Comparison of ENCODE assay signal across 21 cellular contexts in the genomic region with DNA sequence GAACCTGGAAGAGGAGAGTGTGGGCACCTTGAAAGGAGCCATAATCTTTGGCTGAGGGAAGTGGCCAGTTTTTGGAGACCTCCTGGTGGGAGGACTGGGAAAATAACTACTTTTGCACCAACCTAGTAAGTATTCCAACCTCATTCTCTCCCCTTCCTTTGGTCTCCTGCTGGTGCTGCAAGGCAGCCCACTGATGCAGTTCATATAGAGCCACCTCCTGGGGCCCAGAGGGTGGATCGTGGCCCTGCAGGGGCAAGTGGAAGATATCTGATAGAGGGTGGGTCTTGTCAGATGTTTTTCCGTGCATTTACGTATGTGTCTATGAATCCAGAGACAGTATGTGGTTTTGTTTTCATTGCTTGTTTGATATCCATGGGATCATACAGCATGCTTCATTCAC.
DNase-seq lines count a peak whose midpoint lies in the region; ATAC-seq and TF ChIP-seq lines count a peak whose summit lies in the region.
"Had no signal": no experiment of that assay in that cellular context is flagged by ENCODE, and none has a peak within 500 bp of the region (broad histone marks: within the 10 kb centered on the region; RNA-seq: fewer than 3 reads in every experiment).

No MANE protein-coding gene starts in this region.

- H3K4ac ChIP-seq in IMR-90 (ENCODE audit: low read depth, low read length): peak overlapping the region; percentile 97

- peaks cover 39% of the 10 kb centered on the region for H3K9me1 ChIP-seq in IMR-90 (ENCODE audit: insufficient read depth, low read length)

- peaks cover 3 to 26% of the 10 kb centered on the region in 2 experiments; a peak in 3 of 4 replicates for H3K79me1 ChIP-seq in IMR-90 (ENCODE audit: low read depth in 1 of 2, low read length in 2 of 2)

- POLR2A ChIA-PET in IMR-90 (lab: Charles Lee; ENCODE audit: unreplicated experiment): no interaction called here

- H3K56ac ChIP-seq in IMR-90 (ENCODE audit: extremely low read depth, insufficient read depth, low read length): no peak overlapping the region; the same call in 1 of the 2 replicates

- peak overlapping the region; percentile 95 for H2BK15ac ChIP-seq in IMR-90 (ENCODE audit: low read depth, low read length)

- no peak for TF ChIP-seq CTCF in IMR-90 (conservative IDR thresholded peaks at IDR 0.05; ENCODE audit: low read depth, low read length)
- no peak for TF ChIP-seq CTCF in lung (IDR thresholded peaks at IDR 0.05; ENCODE audit: control extremely low read depth, extremely low read depth)
- no peak for TF ChIP-seq CTCF in upper lobe of right lung (IDR thresholded peaks at IDR 0.05)

- peak overlapping the region; percentile 98 for H2BK120ac ChIP-seq in IMR-90 (ENCODE audit: low read depth, low read length)

- WGBS in IMR-90 (ENCODE audit: extremely low coverage in 2 of 2, insufficient read length in 1 of 2), 2 experiments: no CpG with 5 or more reads among the region's 3 CpGs
- WGBS in lung, 2 donors: 96% methylated on average over 3 of the region's 3 CpGs

- H4K8ac ChIP-seq in IMR-90 (ENCODE audit: low read depth in 2 of 2, low read length in 2 of 2): peak overlapping the region; percentile 78 to 97; a peak in 3 of 4 replicates

- peak overlapping the region; percentile 69; the same call in 1 of the 2 replicates for H3K23ac ChIP-seq in IMR-90 (ENCODE audit: low read depth, low read length)

- intact Hi-C loops in IMR-90 (cut with micrococcal nuclease): loop anchor here (5.0 to 10.0 kb wide), 3 partner anchors 105 to 228 kb away; partner anchors contain the start of gene PITX1
- intact Hi-C loops in upper lobe of right lung (cut with DNase I): no loop called here

- CTCF ChIA-PET in IMR-90 (lab: Yijun Ruan, JAX): interaction anchor here (0.8 to 2.4 kb wide), 2 partner anchors 12 to 57 kb away, joined by 3 to 9 read pairs; no protein-coding TSS in a partner anchor

- H2BK5ac ChIP-seq in IMR-90 (ENCODE audit: low read depth, low read length, poor library complexity, severe bottlenecking): no peak overlapping the region

- TF ChIP-seq POLR2A in IMR-90 (IDR thresholded peaks at IDR 0.05; ENCODE audit: low read depth, low read length): no peak

- H3K4me3 ChIP-seq in IMR-90 (ENCODE audit: insufficient read depth, low read depth, low read length) (no peak overlapping the region), lung (no peak overlapping the region), upper lobe of right lung (no peak overlapping the region)
- H3K4me3 ChIP-seq: GM12878, GM23248, HAP-1, Peyer's patch had no signal

- no peak overlapping the region for H2AFZ ChIP-seq in IMR-90 (replicated peaks; ENCODE audit: low read length, poor library complexity)
- H2AFZ ChIP-seq: GM23248 had no signal

- H3K4me2 ChIP-seq in IMR-90 (ENCODE audit: low read depth, low read length): no peak overlapping the region
- H3K4me2 ChIP-seq: KMS-11 had no signal

- peak overlapping the region; percentile 84 for H3K18ac ChIP-seq in IMR-90 (ENCODE audit: low read depth, low read length)

- no peak overlapping the region for H3K9ac ChIP-seq in IMR-90 (ENCODE audit: low read depth, low read length)
- H3K9ac ChIP-seq: GM23248, KMS-11 had no signal

- H3K9me3 ChIP-seq in IMR-90 (ENCODE audit: control insufficient read depth, insufficient read depth, low read length) (peaks cover 5% of the 10 kb centered on the region; the same call in 1 of the 2 replicates), lung (ENCODE audit: control insufficient read depth in 2 of 2, insufficient read depth in 1 of 2, low read length in 1 of 2) (no peaks in the 10 kb centered on the region), upper lobe of right lung (peaks cover 10% of the 10 kb centered on the region)
- H3K9me3 ChIP-seq: HAP-1, Peyer's patch had no signal

- no peak for DNase-seq in IMR-90
- DNase-seq in activated CD8-positive, alpha-beta memory T cell treated with anti-CD3 and anti-CD28 coated beads, Interleukin-2, amount 50 U/mL, for 48 hours: peak; percentile 8
- DNase-seq in lung (ENCODE audit: low spot score): peak; percentile 18
- DNase-seq in upper lobe of right lung: peak; percentile 12
- DNase-seq in epidermal melanocyte (ENCODE audit: insufficient read length, low spot score): no peak
- DNase-seq in globus pallidus (ENCODE audit: low spot score): no peak
- DNase-seq: ACHN; C1 segment of cervical spinal cord; CD8-positive, alpha-beta T cell; DND-41; GM23248; NCI-H1092 treated with DMSO at 0.1 percent for 48 hours; NCI-H1436 treated with DMSO at 0.1 percent for 48 hours; NCI-H1930; NCI-H345; NCI-H82 had no signal

- ATAC-seq in IMR-90 (ENCODE audit: low read depth) (no peak), lung (ENCODE audit: insufficient read depth, low FRiP score) (no peak), upper lobe of right lung (no peak), GM21423 (IDR thresholded peaks at IDR 0.05; ENCODE audit: unreplicated experiment) (no peak)
- ATAC-seq: CD8-positive, alpha-beta T cell; GM12878 had no signal

- H3K27ac ChIP-seq in IMR-90 (ENCODE audit: insufficient read depth, low read length) (no peak overlapping the region), lung (ENCODE audit: low read depth in 1 of 2, low read length in 1 of 2) (no peak overlapping the region), upper lobe of right lung (no peak overlapping the region)
- H3K27ac ChIP-seq: GM23248, KMS-11, Peyer's patch had no signal

- no peaks in the 10 kb centered on the region for H3K27me3 ChIP-seq in IMR-90 (ENCODE audit: control insufficient read depth, insufficient read depth, low read length)
- H3K27me3 ChIP-seq in lung (ENCODE audit: control insufficient read depth, insufficient read depth): no peaks in the 10 kb centered on the region
- peaks cover 3% of the 10 kb centered on the region for H3K27me3 ChIP-seq in upper lobe of right lung
- H3K27me3 ChIP-seq: Peyer's patch had no signal

- H3K4me1 ChIP-seq in IMR-90 (ENCODE audit: control insufficient read depth, insufficient read depth, low read length) (peaks cover 38% of the 10 kb centered on the region), lung (ENCODE audit: control insufficient read depth in 2 of 2, insufficient read depth in 2 of 2, low read length in 2 of 2) (no peaks in the 10 kb centered on the region), upper lobe of right lung (peaks cover 8% of the 10 kb centered on the region)
- H3K4me1 ChIP-seq: HAP-1 had no signal

- H2AK9ac ChIP-seq in IMR-90 (replicated peaks; ENCODE audit: low read depth, low read length, poor library complexity): peak overlapping the region; percentile 18

- peak overlapping the region; percentile 93 for H4K91ac ChIP-seq in IMR-90 (ENCODE audit: insufficient read depth, low read depth, low read length)

- peak overlapping the region; percentile 73; the same call in 1 of the 2 replicates for H4K5ac ChIP-seq in IMR-90 (ENCODE audit: low read depth, low read length)

- H2BK20ac ChIP-seq in IMR-90 (ENCODE audit: low read depth, low read length): peak overlapping the region; percentile 97

- H4K20me1 ChIP-seq in IMR-90 (ENCODE audit: insufficient read depth, low read length): no peaks in the 10 kb centered on the region

- H3K14ac ChIP-seq in IMR-90 (replicated peaks; ENCODE audit: low read depth, low read length): peak overlapping the region; percentile 81

- no TSS peak for BruUV-seq in IMR-90 (replicated peaks; lab: Mats Ljungman, UMichigan)

- dilution Hi-C loops in IMR-90 (cut with HindIII; ENCODE audit: low sequenced_read_pairs, unreplicated experiment): no loop called here

- in situ Hi-C loops in IMR-90 (cut with MboI; ENCODE audit: low sequenced_read_pairs): no loop called here

- peak overlapping the region; percentile 98 for H2AK5ac ChIP-seq in IMR-90 (ENCODE audit: low read depth, low read length)

- H3K36me3 ChIP-seq in IMR-90 (ENCODE audit: control insufficient read depth, insufficient read depth, low read length): no peaks in the 10 kb centered on the region
- no peaks in the 10 kb centered on the region for H3K36me3 ChIP-seq in lung (ENCODE audit: control insufficient read depth in 2 of 2, insufficient read depth in 2 of 2, low read length in 2 of 2)
- no peaks in the 10 kb centered on the region for H3K36me3 ChIP-seq in upper lobe of right lung
- H3K36me3 ChIP-seq: HAP-1, Peyer's patch had no signal

- no peak for TF ChIP-seq RAD21 in IMR-90 (IDR thresholded peaks at IDR 0.05; ENCODE audit: low read length)

TF ChIP-seq in IMR-90, 13 proteins besides CTCF, POLR2A, EP300 and RAD21:
- TF ChIP-seq MAFK (IDR thresholded peaks at IDR 0.05; ENCODE audit: low read depth, low read length): no peak
- TF ChIP-seq RFX5 (IDR thresholded peaks at IDR 0.05; ENCODE audit: low read depth, low read length): no peak
- TF ChIP-seq FOS (IDR thresholded peaks at IDR 0.05; ENCODE audit: low read depth, low read length): no peak
TF ChIP-seq in IMR-90: peak in this region for 0.

Comparison
In these comparisons a context has a peak if more than half of its experiments do, and no peak if none do; other contexts are left out.
1. DNase-seq: peak in activated CD8-positive, alpha-beta memory T cell treated with anti-CD3 and anti-CD28 coated beads, Interleukin-2, amount 50 U/mL, for 48 hours (single experiment), lung (single experiment) and upper lobe of right lung (single experiment); none in IMR-90 (single experiment), epidermal melanocyte (single experiment) and globus pallidus (single experiment).